ENCODE assay signal across 14 cellular contexts in genomic region chr3:113167929-113168771, GRCh38. TPM values are rescaled to one million over a fixed set of nuclear protein-coding genes. Genes with fewer than 3 reads are reported as not detected.
DNase-seq lines count a peak whose midpoint lies in the region; ATAC-seq and TF ChIP-seq lines count a peak whose summit lies in the region.
"Had no signal": no experiment of that assay in that cellular context is flagged by ENCODE, and none has a peak within 500 bp of the region (broad histone marks: within the 10 kb centered on the region; RNA-seq: fewer than 3 reads in every experiment).

No MANE protein-coding gene starts in this region.

- DNase-seq in DMS79 treated with DMSO at 0.1 percent for 48 hours (lab: John Stamatoyannopoulos, UW) = peak; percentile 90
- peak; percentile 48 for DNase-seq in NCI-H2107 (lab: John Stamatoyannopoulos, UW)
- no peak for DNase-seq in ascending aorta (ENCODE audit: low spot score in 2 of 2)
- DNase-seq in sciatic nerve (ENCODE audit: low spot score) = no peak
- no peak for DNase-seq in PC-3
- no peak for DNase-seq in activated gamma-delta T cell treated with Interleukin-2 at 50 U/mL for 16 hours
- DNase-seq: activated CD4-positive, alpha-beta T cell treated with anti-CD3 and anti-CD28 coated beads for 1 hour; activated T-cell treated with anti-CD3 and anti-CD28 coated beads, Interleukin-2, amount 50 U/mL, for 4 hours; AML-193; GOT3; immature natural killer cell; MM.1S had no signal

- no peak overlapping the region for H2AFZ ChIP-seq in PC-3 (ENCODE audit: low read length)

- H3K27ac ChIP-seq in ascending aorta (peak overlapping the region; percentile 27 to 60), PC-3 (ENCODE audit: low read length) (no peak overlapping the region)

- POLR2A ChIA-PET in PC-3 (lab: Charles Lee; ENCODE audit: unreplicated experiment) = no interaction called here

- no peaks in the 10 kb centered on the region for H3K9me2 ChIP-seq in PC-3 (replicated peaks; ENCODE audit: low read length)

- CTCF ChIA-PET in PC-3 (lab: Charles Lee) = no interaction called here

- H3K36me3 ChIP-seq in ascending aorta (no peaks in the 10 kb centered on the region), PC-3 (ENCODE audit: low read depth, low read length) (no peaks in the 10 kb centered on the region)

- H3K9me3 ChIP-seq in ascending aorta (no peaks in the 10 kb centered on the region), PC-3 (ENCODE audit: low read length) (no peaks in the 10 kb centered on the region)

- intact Hi-C loops in ascending aorta (cut with DNase I) = no loop called here
- intact Hi-C loops in sciatic nerve (cut with DNase I) = no loop called here
- intact Hi-C loops in PC-3 (cut with micrococcal nuclease) = no loop called here

- H4K20me1 ChIP-seq in PC-3 (ENCODE audit: low read length) = no peaks in the 10 kb centered on the region

- H3K79me2 ChIP-seq in PC-3 (ENCODE audit: low read length) = no peaks in the 10 kb centered on the region

- no peaks in the 10 kb centered on the region for H3F3A ChIP-seq in PC-3 (ENCODE audit: low read length, unreplicated experiment)

- BruUV-seq in PC-3 (replicated peaks; lab: Mats Ljungman, UMichigan) = no TSS peak

- peaks cover 0 to 11% of the 10 kb centered on the region in 2 donors for H3K4me1 ChIP-seq in ascending aorta
- H3K4me1 ChIP-seq in PC-3 (ENCODE audit: insufficient read depth, low read length) = no peaks in the 10 kb centered on the region

- H3K9ac ChIP-seq in PC-3 (ENCODE audit: low read length) = no peak overlapping the region

- TF ChIP-seq CTCF in ascending aorta (IDR thresholded peaks at IDR 0.05) (no peak), PC-3 (conservative IDR thresholded peaks at IDR 0.05; ENCODE audit: low read depth, low read length) (no peak)

- H3K4me3 ChIP-seq in ascending aorta (no peak overlapping the region), PC-3 (ENCODE audit: low read length) (no peak overlapping the region)

- ATAC-seq in sciatic nerve (peak; percentile 72), GM18498 (IDR thresholded peaks at IDR 0.05; ENCODE audit: unreplicated experiment) (no peak), PC-3 (no peak), GM21423 (IDR thresholded peaks at IDR 0.05; ENCODE audit: unreplicated experiment) (no peak)
- ATAC-seq: activated T-cell treated with anti-CD3 and anti-CD28 coated beads, Interleukin-2, amount 50 U/mL, for 4 hours had no signal

- H3K4me2 ChIP-seq in PC-3 (ENCODE audit: low read length) = no peak overlapping the region

- H3K27me3 ChIP-seq in ascending aorta = no peaks in the 10 kb centered on the region
- no peaks in the 10 kb centered on the region for H3K27me3 ChIP-seq in PC-3 (ENCODE audit: low read length)

RNA-seq across cellular contexts. Expression of gene BOC, which starts 43.2 kb away (rescaled TPM):
- total RNA-seq in ascending aorta (31.3 TPM), sciatic nerve (114 TPM), PC-3 (2014; rRNA removed) (4.4 and 7.3 TPM in 2 replicates)

Comparison
In these comparisons a context has a peak if more than half of its experiments do, and no peak if none do; other contexts are left out.
1. DNase-seq: peak in DMS79 treated with DMSO at 0.1 percent for 48 hours (single experiment) and NCI-H2107 (single experiment); none in ascending aorta (0 of 2), sciatic nerve (single experiment), PC-3 (single experiment) and activated gamma-delta T cell treated with Interleukin-2 at 50 U/mL for 16 hours (single experiment).